Comparison of ENCODE assay signal across 16 cellular contexts in genomic region chr2:82275599-82275998, GRCh38.
A peak's percentile ranks its signal among the peaks of the same experiment; 100 is the strongest.
DNase-seq lines count a peak whose midpoint lies in the region; ATAC-seq and TF ChIP-seq lines count a peak whose summit lies in the region.
"Had no signal": no experiment of that assay in that cellular context is flagged by ENCODE, and none has a peak within 500 bp of the region (broad histone marks: within the 10 kb centered on the region; RNA-seq: fewer than 3 reads in every experiment).

No MANE protein-coding gene starts in this region.

- H3K27ac ChIP-seq in VCaP: peak overlapping the region; percentile 54
- H3K27ac ChIP-seq: BLaER1, GM23248 had no signal

- in situ Hi-C loops in G401 (cut with HindIII; ENCODE audit: low sequenced_read_pairs): no loop called here

- no peak overlapping the region for H3K4me3 ChIP-seq in LNCaP clone FGC (ENCODE audit: low read depth, low read length)
- H3K4me3 ChIP-seq: BLaER1, GM23248, K562 had no signal

- DNase-seq in DMS153 (lab: John Stamatoyannopoulos, UW) (peak; percentile 96), LNCaP clone FGC (ENCODE audit: low read depth) (peak; percentile 85), NCI-H345 (lab: John Stamatoyannopoulos, UW) (peak; percentile 65), NCI-H524 treated with DMSO at 0.1 percent for 48 hours (lab: John Stamatoyannopoulos, UW) (no peak), G401 (ENCODE audit: low spot score) (no peak), 8988T (no peak)
- DNase-seq: AML-193; CD8-positive, alpha-beta memory T cell; DND-41; GF-D8; GM23248 had no signal

- no peak for ATAC-seq in GM21717 (IDR thresholded peaks at IDR 0.05; ENCODE audit: unreplicated experiment)
- ATAC-seq: HCT116, K562 had no signal

- TF ChIP-seq CTCF in LNCaP clone FGC (IDR thresholded peaks at IDR 0.05; ENCODE audit: control insufficient read depth, extremely low read depth, insufficient read depth) (no peak), VCaP (conservative IDR thresholded peaks at IDR 0.05) (no peak)

Comparison
In these comparisons a context has a peak if more than half of its experiments do, and no peak if none do; other contexts are left out.
1. DNase-seq: peak in DMS153 (single experiment), LNCaP clone FGC (single experiment) and NCI-H345 (single experiment); none in NCI-H524 treated with DMSO at 0.1 percent for 48 hours (single experiment), G401 (single experiment) and 8988T (single experiment).